31 cellular contexts compared by ENCODE assay signal in genomic region chr10:121822724-121823123, GRCh38.
"Had no signal": no experiment of that assay in that cellular context is flagged by ENCODE, and none has a peak within 500 bp of the region (broad histone marks: within the 10 kb centered on the region; RNA-seq: fewer than 3 reads in every experiment).

No MANE protein-coding gene starts in this region.

- DNase-seq: activated CD4-positive, alpha-beta T cell treated with anti-CD3 and anti-CD28 coated beads for 1 hour; activated CD4-positive, alpha-beta T cell treated with anti-CD3 and anti-CD28 coated beads for 48 hours; activated CD4-positive, alpha-beta T cell treated with anti-CD3 and anti-CD28 coated beads, Interleukin-2, amount 50 U/mL, for 1 hour; activated CD4-positive, alpha-beta T cell treated with anti-CD3 and anti-CD28 coated beads, Interleukin-2, amount 50 U/mL, for 48 hours; activated CD8-positive, alpha-beta memory T cell treated with anti-CD3 and anti-CD28 coated beads for 24 hours; activated CD8-positive, alpha-beta T cell treated with anti-CD3 and anti-CD28 coated beads for 36 hours; activated effector memory CD4-positive, alpha-beta T cell treated with Interleukin-2 at 50 U/mL for 16 hours; activated gamma-delta T cell treated with Interleukin-2 at 50 U/mL for 16 hours; activated naive CD4-positive, alpha-beta T cell treated with anti-CD3 and anti-CD28 coated beads, Interleukin-2, amount 50 U/mL, for 16 hours; activated naive CD4-positive, alpha-beta T cell treated with Interleukin-2 at 50 U/mL for 16 hours; activated T-cell treated with anti-CD3 and anti-CD28 coated beads, Interleukin-2, amount 50 U/mL, for 4 hours; amniotic stem cell; anterior cingulate cortex; brain microvascular endothelial cell; caudate nucleus; cortex of kidney; dermis blood vessel endothelial cell; effector CD4-positive, alpha-beta T cell; effector memory CD8-positive, alpha-beta T cell; erythroblast; foreskin keratinocyte; gastrocnemius medialis; glutamatergic neuron; heart left ventricle; T-helper 1 cell; T-helper 17 cell; T1000 had no signal

- ATAC-seq: activated CD8-positive, alpha-beta T cell treated with anti-CD3 and anti-CD28 coated beads for 36 hours; activated T-cell treated with anti-CD3 and anti-CD28 coated beads, Interleukin-2, amount 50 U/mL, for 4 hours; activated T-helper 17 cell treated with anti-CD3 and anti-CD28 coated beads, Interleukin-2, amount 50 U/mL, for 72 hours; effector memory CD8-positive, alpha-beta T cell; foreskin keratinocyte; gastrocnemius medialis; heart left ventricle; T-helper 17 cell had no signal

- H3K9me3 Mint-ChIP-seq: activated CD8-positive, alpha-beta T cell treated with anti-CD3 and anti-CD28 coated beads for 36 hours; activated T-cell treated with anti-CD3 and anti-CD28 coated beads, Interleukin-2, amount 50 U/mL, for 4 hours; activated T-helper 17 cell treated with anti-CD3 and anti-CD28 coated beads, Interleukin-2, amount 50 U/mL, for 72 hours; effector memory CD8-positive, alpha-beta T cell; T-helper 2 cell treated with Interferon-gamma antibody and Interleukin-4, amounts not matched to agents 5 μg/mL and 100 μg/mL, for 36 hours had no signal

- H3K4me3 Mint-ChIP-seq: activated CD8-positive, alpha-beta T cell treated with anti-CD3 and anti-CD28 coated beads for 36 hours; activated naive CD8-positive, alpha-beta T cell; activated T-cell treated with anti-CD3 and anti-CD28 coated beads, Interleukin-2, amount 50 U/mL, for 4 hours; activated T-helper 17 cell treated with anti-CD3 and anti-CD28 coated beads, Interleukin-2, amount 50 U/mL, for 72 hours; effector memory CD8-positive, alpha-beta T cell; T-helper 17 cell; T-helper 2 cell treated with Interferon-gamma antibody and Interleukin-4, amounts not matched to agents 5 μg/mL and 100 μg/mL, for 36 hours had no signal

- H3K4me1 Mint-ChIP-seq: activated T-helper 17 cell treated with anti-CD3 and anti-CD28 coated beads, Interleukin-2, amount 50 U/mL, for 72 hours; T-helper 17 cell had no signal

- H3K36me3 ChIP-seq: brain microvascular endothelial cell, gastrocnemius medialis had no signal

- H3K27ac ChIP-seq: brain microvascular endothelial cell, esophagus muscularis mucosa, foreskin keratinocyte, gastrocnemius medialis, heart left ventricle had no signal

- H3K9me3 ChIP-seq: esophagus muscularis mucosa, gastrocnemius medialis, heart left ventricle had no signal

- H3K27ac Mint-ChIP-seq: activated CD8-positive, alpha-beta T cell treated with anti-CD3 and anti-CD28 coated beads for 36 hours; activated naive CD8-positive, alpha-beta T cell; activated T-helper 17 cell treated with anti-CD3 and anti-CD28 coated beads, Interleukin-2, amount 50 U/mL, for 72 hours; effector memory CD8-positive, alpha-beta T cell; T-helper 17 cell; T-helper 2 cell treated with Interferon-gamma antibody and Interleukin-4, amounts not matched to agents 5 μg/mL and 100 μg/mL, for 36 hours had no signal

- H3K4me1 ChIP-seq: esophagus muscularis mucosa, foreskin keratinocyte had no signal

- H3K4me3 ChIP-seq: esophagus muscularis mucosa, gastrocnemius medialis, heart left ventricle had no signal

- H3K27me3 Mint-ChIP-seq: activated CD8-positive, alpha-beta T cell treated with anti-CD3 and anti-CD28 coated beads for 36 hours; activated naive CD8-positive, alpha-beta T cell; activated T-helper 17 cell treated with anti-CD3 and anti-CD28 coated beads, Interleukin-2, amount 50 U/mL, for 72 hours; effector memory CD8-positive, alpha-beta T cell; T-helper 17 cell had no signal

- H3K27me3 ChIP-seq: brain microvascular endothelial cell, esophagus muscularis mucosa, foreskin keratinocyte, gastrocnemius medialis, heart left ventricle had no signal
